1 cellular context compared by ENCODE assay signal in genomic region chr5:179841621-179842020, GRCh38.
TF ChIP-seq lines count a peak whose summit lies in the region.

No MANE protein-coding gene starts in this region.

TF ChIP-seq in HepG2, 621 proteins besides CTCF, POLR2A, EP300 and RAD21 (continued from another document):
- no peak for TF ChIP-seq ZNF407 (CRISPR knock-in tag; IDR thresholded peaks at IDR 0.05; ENCODE audit: not compliant biosample characterization)
- TF ChIP-seq ZNF382 (CRISPR knock-in tag; IDR thresholded peaks at IDR 0.05; ENCODE audit: borderline replicate concordance): no peak
